Comparison of ENCODE assay signal across 22 cellular contexts in the genomic region with DNA sequence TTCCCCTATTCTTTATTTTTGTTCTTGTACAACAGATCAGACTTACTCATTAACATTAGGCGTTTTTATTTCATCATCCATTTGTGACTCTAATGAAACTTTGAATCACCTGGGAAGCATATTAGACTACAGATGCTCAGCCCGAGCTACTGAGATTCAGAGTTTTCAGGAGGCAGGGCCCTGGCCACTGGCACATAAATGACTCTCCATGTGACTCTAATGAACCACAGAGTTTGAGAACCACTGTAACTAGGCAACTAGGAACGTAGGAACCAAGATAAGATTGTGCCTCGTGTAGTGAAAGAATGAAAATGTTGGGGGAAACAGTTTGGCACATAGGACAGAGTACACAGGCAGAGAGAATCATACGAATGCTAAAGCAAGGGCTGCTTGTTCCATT.
"Had no signal": no experiment of that assay in that cellular context is flagged by ENCODE, and none has a peak within 500 bp of the region (broad histone marks: within the 10 kb centered on the region; RNA-seq: fewer than 3 reads in every experiment).

No MANE protein-coding gene starts in this region.

- H3K27ac Mint-ChIP-seq: activated naive CD4-positive, alpha-beta T cell treated with anti-CD3 and anti-CD28 coated beads, Interleukin-2, amount 50 U/mL, for 72 hours; dendritic cell treated with granulocyte-macrophage colony-stimulating factor and Interleukin-4, amounts not matched to agents 40 ng/mL and 50 ng/mL, for 4 days; naive thymus-derived CD4-positive, alpha-beta T cell had no signal

- H3K4me3 ChIP-seq: adrenal gland, body of pancreas, hepatocyte, left lung, lung, sigmoid colon, spleen, upper lobe of left lung had no signal

- H3K4me1 Mint-ChIP-seq: naive thymus-derived CD4-positive, alpha-beta T cell; neural crest cell had no signal

- H3K36me3 ChIP-seq: adrenal gland, left lung, sigmoid colon, spleen, upper lobe of left lung had no signal

- H3K27ac ChIP-seq: adrenal gland, body of pancreas, hepatocyte, left lung, sigmoid colon, spleen, upper lobe of left lung had no signal

- H3K27me3 ChIP-seq: adrenal gland, body of pancreas, hepatocyte, left lung, sigmoid colon, spleen, upper lobe of left lung had no signal

- DNase-seq: activated gamma-delta T cell treated with Interleukin-2 at 50 U/mL for 16 hours; activated T-cell treated with anti-CD3 and anti-CD28 coated beads, Interleukin-2, amount 50 U/mL, for 1 hour; adrenal gland; body of pancreas; caudate nucleus; effector CD8-positive, alpha-beta T cell; glutamatergic neuron; kidney glomerular epithelial cell; left lung; naive thymus-derived CD4-positive, alpha-beta T cell; retina; sigmoid colon; spleen; stimulated activated CD4-positive, alpha-beta T cell treated with anti-CD3 and anti-CD28 coated beads, Interleukin-4, amount 100 ng/mL, for 1 hour; stimulated activated naive CD4-positive, alpha-beta T cell treated with Interleukin-2 at 50 U/mL for 16 hours; T-helper 1 cell; upper lobe of left lung had no signal

- ATAC-seq: activated naive CD4-positive, alpha-beta T cell treated with anti-CD3 and anti-CD28 coated beads, Interleukin-2, amount 50 U/mL, for 72 hours; body of pancreas; left lung; naive thymus-derived CD4-positive, alpha-beta T cell had no signal

- H3K36me3 Mint-ChIP-seq: activated naive CD4-positive, alpha-beta T cell treated with anti-CD3 and anti-CD28 coated beads, Interleukin-2, amount 50 U/mL, for 72 hours; naive thymus-derived CD4-positive, alpha-beta T cell had no signal

- H3K4me3 Mint-ChIP-seq: dendritic cell treated with granulocyte-macrophage colony-stimulating factor and Interleukin-4, amounts not matched to agents 40 ng/mL and 50 ng/mL, for 4 days; naive thymus-derived CD4-positive, alpha-beta T cell; neural crest cell had no signal

- H3K4me1 ChIP-seq: adrenal gland, body of pancreas, left lung, sigmoid colon, spleen, upper lobe of left lung had no signal

- H3K27me3 Mint-ChIP-seq: dendritic cell treated with granulocyte-macrophage colony-stimulating factor and Interleukin-4, amounts not matched to agents 40 ng/mL and 50 ng/mL, for 4 days; naive thymus-derived CD4-positive, alpha-beta T cell had no signal

- H3K9me3 ChIP-seq: body of pancreas, left lung, upper lobe of left lung had no signal
